ENCODE assay signal across 18 cellular contexts in the genomic region with DNA sequence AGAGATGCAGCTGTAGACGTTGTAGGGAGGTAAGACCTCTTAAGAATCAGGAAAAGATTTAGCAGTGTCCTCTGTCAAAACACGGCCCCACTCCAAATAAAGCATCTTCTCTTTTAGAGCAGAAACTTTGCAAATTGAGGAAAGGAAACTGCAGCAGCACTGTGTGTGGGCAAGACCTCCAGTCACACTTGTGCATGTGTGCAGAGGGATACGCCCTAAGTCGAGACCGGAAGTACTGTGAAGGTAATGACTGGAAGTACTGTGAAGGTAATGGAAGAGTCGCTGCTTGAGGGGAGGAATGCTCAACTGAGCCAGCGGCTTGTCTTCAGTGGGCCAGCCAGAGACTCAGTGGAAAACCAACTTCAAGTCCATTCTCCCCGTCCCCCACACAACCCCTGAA.
"Had no signal": no experiment of that assay in that cellular context is flagged by ENCODE, and none has a peak within 500 bp of the region (broad histone marks: within the 10 kb centered on the region; RNA-seq: fewer than 3 reads in every experiment).

No MANE protein-coding gene starts in this region.

- H3K36me3 Mint-ChIP-seq: activated naive CD8-positive, alpha-beta T cell treated with anti-CD3 and anti-CD28 coated beads for 36 hours; memory B cell; natural killer cell treated with Interleukin-12 subunit alpha and Interleukin-12 subunit beta and Interleukin-15 and Interleukin-18, amount 100 ng/mL, for 72 hours; WTC11 had no signal

- DNase-seq: activated naive CD4-positive, alpha-beta T cell treated with Interleukin-2 at 50 U/mL for 16 hours; activated naive CD8-positive, alpha-beta T cell treated with anti-CD3 and anti-CD28 coated beads for 36 hours; activated T-cell treated with anti-CD3 and anti-CD28 coated beads, Interleukin-2, amount 50 U/mL, for 24 hours; head of caudate nucleus; hypothalamus; left ventricle myocardium superior; stimulated activated CD4-positive, alpha-beta T cell treated with anti-CD3 and anti-CD28 coated beads, Interleukin-2, amount 100 ng/mL, for 48 hours; stimulated activated CD8-positive, alpha-beta memory T cell treated with anti-CD3 and anti-CD28 coated beads, Interleukin-4, amount 100 ng/mL, for 48 hours; stimulated activated naive CD4-positive, alpha-beta T cell; testis; trophoblast cell; uterus had no signal

- ATAC-seq: activated T-helper 17 cell treated with anti-CD3 and anti-CD28 coated beads, Interleukin-2, amount 50 U/mL, for 72 hours; left ventricle myocardium superior; natural killer cell treated with Interleukin-12 subunit alpha and Interleukin-12 subunit beta and Interleukin-15 and Interleukin-18, amount 100 ng/mL, for 72 hours; WTC11 had no signal

- H3K4me1 Mint-ChIP-seq: activated naive CD8-positive, alpha-beta T cell treated with anti-CD3 and anti-CD28 coated beads for 36 hours; activated T-helper 17 cell treated with anti-CD3 and anti-CD28 coated beads, Interleukin-2, amount 50 U/mL, for 72 hours; central memory CD8-positive, alpha-beta T cell; memory B cell; WTC11 had no signal

- H3K4me3 Mint-ChIP-seq: activated naive CD8-positive, alpha-beta T cell treated with anti-CD3 and anti-CD28 coated beads for 36 hours; activated T-cell treated with anti-CD3 and anti-CD28 coated beads, Interleukin-2, amount 50 U/mL, for 24 hours; activated T-helper 17 cell treated with anti-CD3 and anti-CD28 coated beads, Interleukin-2, amount 50 U/mL, for 72 hours; central memory CD8-positive, alpha-beta T cell; memory B cell; natural killer cell treated with Interleukin-12 subunit alpha and Interleukin-12 subunit beta and Interleukin-15 and Interleukin-18, amount 100 ng/mL, for 72 hours; WTC11 had no signal

- H3K9me3 Mint-ChIP-seq: activated naive CD8-positive, alpha-beta T cell treated with anti-CD3 and anti-CD28 coated beads for 36 hours; activated T-cell treated with anti-CD3 and anti-CD28 coated beads, Interleukin-2, amount 50 U/mL, for 24 hours; activated T-helper 17 cell treated with anti-CD3 and anti-CD28 coated beads, Interleukin-2, amount 50 U/mL, for 72 hours; central memory CD8-positive, alpha-beta T cell; memory B cell; natural killer cell treated with Interleukin-12 subunit alpha and Interleukin-12 subunit beta and Interleukin-15 and Interleukin-18, amount 100 ng/mL, for 72 hours; WTC11 had no signal

- H3K27ac Mint-ChIP-seq: activated naive CD8-positive, alpha-beta T cell treated with anti-CD3 and anti-CD28 coated beads for 36 hours; activated T-cell treated with anti-CD3 and anti-CD28 coated beads, Interleukin-2, amount 50 U/mL, for 24 hours; activated T-helper 17 cell treated with anti-CD3 and anti-CD28 coated beads, Interleukin-2, amount 50 U/mL, for 72 hours; memory B cell; natural killer cell treated with Interleukin-12 subunit alpha and Interleukin-12 subunit beta and Interleukin-15 and Interleukin-18, amount 100 ng/mL, for 72 hours; progenitor cell of endocrine pancreas; WTC11 had no signal
